Comparison of ENCODE assay signal across 1 cellular context in genomic region chr20:62182469-62183425, GRCh38.
TF ChIP-seq lines count a peak whose summit lies in the region.

MTG2 (plus strand) TSS chr20:62183028; CDS start chr20:62193421, 10,393 bp downstream.

TF ChIP-seq in HepG2, 621 proteins besides CTCF, POLR2A, EP300 and RAD21 (continued from another document):
- TF ChIP-seq KIAA2018 (CRISPR knock-in tag; IDR thresholded peaks at IDR 0.05; ENCODE audit: borderline replicate concordance) (peak; percentile 47; the same call in 1 of the 2 replicates), FLYWCH1 (CRISPR knock-in tag; IDR thresholded peaks at IDR 0.05) (0 out of 2 replicates have a peak, but pooled peaks have one; percentile 63), ZNF496 (CRISPR knock-in tag; IDR thresholded peaks at IDR 0.05; ENCODE audit: insufficient replicate concordance) (no peak), MED8 (CRISPR knock-in tag; IDR thresholded peaks at IDR 0.05; ENCODE audit: insufficient replicate concordance) (peak; percentile 86), MAF1 (CRISPR knock-in tag; IDR thresholded peaks at IDR 0.05; ENCODE audit: borderline replicate concordance) (peak; percentile 98), AHR (CRISPR knock-in tag; IDR thresholded peaks at IDR 0.05) (peak; percentile 82), ZFP36L2 (CRISPR knock-in tag; IDR thresholded peaks at IDR 0.05) (no peak; the same call in 1 of the 2 replicates), HMG20B (CRISPR knock-in tag; conservative IDR thresholded peaks at IDR 0.05) (peak; percentile 35; the same call in 1 of the 2 replicates), ZNF44 (CRISPR knock-in tag; IDR thresholded peaks at IDR 0.05) (peak; percentile 62), ZNF839 (CRISPR knock-in tag; IDR thresholded peaks at IDR 0.05; ENCODE audit: borderline replicate concordance) (peak; percentile 94), BCLAF1 (IDR thresholded peaks at IDR 0.05) (no peak), MTA3 (CRISPR knock-in tag; IDR thresholded peaks at IDR 0.05) (no peak), NFKB2 (CRISPR knock-in tag; IDR thresholded peaks at IDR 0.05; ENCODE audit: borderline replicate concordance) (peak; percentile 99), NFYB (CRISPR knock-in tag; IDR thresholded peaks at IDR 0.05) (peak; percentile 57), ZNF704 (CRISPR knock-in tag; IDR thresholded peaks at IDR 0.05; ENCODE audit: borderline replicate concordance) (peak; percentile 97), ZNF883 (CRISPR knock-in tag; IDR thresholded peaks at IDR 0.05; ENCODE audit: not compliant biosample characterization) (peak; percentile 98), IRF9 (CRISPR knock-in tag; IDR thresholded peaks at IDR 0.05; ENCODE audit: borderline replicate concordance) (peak; percentile 99), CREB1 (IDR thresholded peaks at IDR 0.05) (peak; percentile 98), CREB1 (CRISPR knock-in tag; IDR thresholded peaks at IDR 0.05) (peak; percentile 97), MTF2 (CRISPR knock-in tag; IDR thresholded peaks at IDR 0.05; ENCODE audit: borderline replicate concordance) (no peak; the same call in 1 of the 2 replicates), ARID5B (CRISPR knock-in tag; IDR thresholded peaks at IDR 0.05) (no peak; the same call in 1 of the 2 replicates), SPEN (CRISPR knock-in tag; IDR thresholded peaks at IDR 0.05; ENCODE audit: low read depth) (peak; percentile 98), POGZ (CRISPR knock-in tag; IDR thresholded peaks at IDR 0.05) (peak; percentile 91), HNF1A (IDR thresholded peaks at IDR 0.05; ENCODE audit: low read depth) (no peak), HNF1A (CRISPR knock-in tag; IDR thresholded peaks at IDR 0.05; ENCODE audit: borderline replicate concordance) (peak; percentile 91; the same call in 1 of the 2 replicates), ZNF691 (CRISPR knock-in tag; IDR thresholded peaks at IDR 0.05; ENCODE audit: borderline replicate concordance, low read depth) (peak; percentile 99), ZFY (CRISPR knock-in tag; IDR thresholded peaks at IDR 0.05) (peak; percentile 99), U2AF2 (IDR thresholded peaks at IDR 0.05; ENCODE audit: low read depth, low read length) (peak; percentile 59; the same call in 1 of the 2 replicates), ZNF136 (CRISPR knock-in tag; IDR thresholded peaks at IDR 0.05; ENCODE audit: low read depth) (peak; percentile 91; the same call in 1 of the 2 replicates), ZNF253 (CRISPR knock-in tag; IDR thresholded peaks at IDR 0.05; ENCODE audit: borderline replicate concordance) (peak; percentile 90; the same call in 1 of the 2 replicates), MYC (CRISPR knock-in tag; IDR thresholded peaks at IDR 0.05; ENCODE audit: borderline replicate concordance) (peak; percentile 98), TGIF2 (CRISPR knock-in tag; IDR thresholded peaks at IDR 0.05) (peak; percentile 75), ZNF292 (CRISPR knock-in tag; IDR thresholded peaks at IDR 0.05; ENCODE audit: borderline replicate concordance, low read depth) (peak; percentile 89), HNRNPLL (IDR thresholded peaks at IDR 0.05; ENCODE audit: low read depth, low read length, poor library complexity, severe bottlenecking) (peak; percentile 97), TARDBP (CRISPR knock-in tag; IDR thresholded peaks at IDR 0.05) (peak; percentile 98), ZNF451 (CRISPR knock-in tag; IDR thresholded peaks at IDR 0.05) (peak; percentile 99)
